ENCODE assay signal across 11 cellular contexts in the genomic region with DNA sequence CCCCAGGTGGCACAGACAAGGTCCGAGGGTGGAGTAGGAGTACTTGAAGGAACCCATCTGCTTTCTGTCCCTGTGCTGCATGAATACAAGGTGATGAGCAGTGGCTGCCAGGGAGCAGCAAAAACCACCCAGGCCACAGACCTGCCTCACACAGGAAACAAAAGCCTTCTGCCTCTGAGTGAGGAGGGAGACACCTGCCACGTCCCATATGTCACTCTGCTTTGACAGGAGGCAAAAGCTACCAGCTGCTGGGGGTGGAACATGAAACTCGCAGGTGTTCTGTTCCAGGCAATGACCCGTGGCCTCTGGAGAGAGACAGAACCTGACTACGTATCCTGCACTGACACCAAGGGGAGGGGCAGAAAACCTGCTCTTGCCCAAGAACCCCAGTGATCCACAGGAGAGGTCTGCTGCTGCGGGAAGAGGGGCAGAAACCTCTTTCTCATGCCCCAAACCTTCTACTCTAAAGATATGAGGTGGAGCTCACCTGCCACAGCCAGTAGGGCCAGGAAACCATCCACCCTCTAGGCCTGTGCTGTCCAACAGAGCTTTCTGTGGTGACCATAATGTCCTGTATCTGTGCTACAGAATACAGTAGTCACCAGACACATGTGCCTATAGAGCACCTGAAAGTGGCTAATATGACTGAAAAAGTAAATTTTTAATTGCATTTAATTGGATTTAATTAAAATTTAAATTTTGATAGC.
DNase-seq lines count a peak whose midpoint lies in the region; ATAC-seq, FAIRE-seq and TF ChIP-seq lines count a peak whose summit lies in the region.
"Had no signal": no experiment of that assay in that cellular context is flagged by ENCODE, and none has a peak within 500 bp of the region (broad histone marks: within the 10 kb centered on the region; RNA-seq: fewer than 3 reads in every experiment).

No MANE protein-coding gene starts in this region.

- no peak for TF ChIP-seq POLR2A in GM12878 (IDR thresholded peaks at IDR 0.05; ENCODE audit: low read depth, low read length)

- H3K4me1 ChIP-seq in GM12878 (ENCODE audit: control insufficient read depth, insufficient read depth, low read length), result peaks cover 11% of the 10 kb centered on the region

- H3K36me3 Mint-ChIP-seq in stimulated activated memory B cell treated with anti-CD40 and anti-IgM and Interleukin-4, amounts not matched to agents 10 μg/mL and 1 μg/mL and 100 μg/mL, for 72 hours, result no peaks in the 10 kb centered on the region

- DNase-seq in NAMALWA (ENCODE audit: low spot score), result peak; percentile 73
- peak; percentile 83 for DNase-seq in GM12878 (ENCODE audit: low read depth, low spot score)
- DNase-seq in cerebellar cortex (ENCODE audit: low spot score), result no peak
- no peak for DNase-seq in retina
- no peak for DNase-seq in OCI-M2 (lab: John Stamatoyannopoulos, UW; ENCODE audit: unreplicated experiment)

- H3K79me2 ChIP-seq in GM12878 (ENCODE audit: control insufficient read depth, insufficient read depth, low read length), result no peaks in the 10 kb centered on the region

- H3K27me3 ChIP-seq in GM12878 (replicated peaks in 1 of 2; ENCODE audit: control insufficient read depth in 2 of 2, insufficient read depth in 2 of 2, low read length in 1 of 2), result no peaks in the 10 kb centered on the region

- CTCF ChIA-PET in GM12878 (lab: Yijun Ruan, JAX), result interaction anchor here (0.6 to 2.1 kb wide), 2 partner anchors 16 to 962 kb away, joined by 3 to 5 read pairs; no protein-coding TSS in a partner anchor

- RAD21 ChIA-PET in GM12878 (lab: Charles Lee; ENCODE audit: unreplicated experiment), result interaction anchor here (1.0 to 1.2 kb wide), 4 partner anchors 14 to 17 kb away, joined by 3 to 4 read pairs (median 4); no protein-coding TSS in a partner anchor

- no TSS peak for BruUV-seq in GM12878 (replicated peaks; lab: Mats Ljungman, UMichigan)

- ATAC-seq in GM18867 (IDR thresholded peaks at IDR 0.05; ENCODE audit: unreplicated experiment), result peak; percentile 98
- peak; percentile 99 for ATAC-seq in HG02588 (IDR thresholded peaks at IDR 0.05; ENCODE audit: unreplicated experiment)
- peak; percentile 96 for ATAC-seq in GM12878
- ATAC-seq in stimulated activated memory B cell treated with anti-CD40 and anti-IgM and Interleukin-4, amounts not matched to agents 10 μg/mL and 1 μg/mL and 100 μg/mL, for 72 hours, result no peak

- 0 out of 2 replicates have a peak overlapping the region, but pooled peaks have one; percentile 14 for H2AFZ ChIP-seq in GM12878 (ENCODE audit: control insufficient read depth, low read depth, low read length)

- no peak overlapping the region for H3K27ac Mint-ChIP-seq in stimulated activated memory B cell treated with anti-CD40 and anti-IgM and Interleukin-4, amounts not matched to agents 10 μg/mL and 1 μg/mL and 100 μg/mL, for 72 hours
- H3K27ac Mint-ChIP-seq: stimulated activated naive CD8-positive, alpha-beta T cell treated with anti-CD3 and anti-CD28 coated beads, Interleukin-15, Interleukin-2, amounts not matched to agents 100 ng/mL and 50 ng/mL, for 24 hours had no signal

- no peaks in the 10 kb centered on the region for H3K27me3 Mint-ChIP-seq in stimulated activated memory B cell treated with anti-CD40 and anti-IgM and Interleukin-4, amounts not matched to agents 10 μg/mL and 1 μg/mL and 100 μg/mL, for 72 hours
- H3K27me3 Mint-ChIP-seq: naive thymus-derived CD8-positive, alpha-beta T cell; stimulated activated naive CD8-positive, alpha-beta T cell treated with anti-CD3 and anti-CD28 coated beads, Interleukin-15, Interleukin-2, amounts not matched to agents 100 ng/mL and 50 ng/mL, for 24 hours had no signal

- SMC1A ChIA-PET in GM12878 (lab: Charles Lee; ENCODE audit: uncharacterized antibody, unreplicated experiment), result interaction anchor here (1.1 to 2.6 kb wide), 7 partner anchors 11 to 32 kb away, joined by 3 to 10 read pairs (median 6); no protein-coding TSS in a partner anchor

- H3K9me3 ChIP-seq in GM12878 (replicated peaks; ENCODE audit: control insufficient read depth, insufficient read depth, low read length), result peaks cover 4% of the 10 kb centered on the region; the same call in 2 of the 3 replicates

- POLR2A ChIA-PET in GM12878 (lab: Charles Lee), result interaction anchor here (1.4 kb wide), 1 partner anchor 22 kb away, joined by 3 read pairs; no protein-coding TSS in a partner anchor

- no peaks in the 10 kb centered on the region for H4K20me1 ChIP-seq in GM12878 (ENCODE audit: control insufficient read depth, insufficient read depth)

- H3K36me3 ChIP-seq in GM12878 (ENCODE audit: control insufficient read depth in 2 of 2, insufficient read depth in 2 of 2, low read length in 1 of 2), result no peaks in the 10 kb centered on the region; a peak in 1 of 4 replicates

- peak overlapping the region; percentile 30; the same call in 1 of the 2 replicates for H3K27ac ChIP-seq in GM12878 (ENCODE audit: control insufficient read depth, insufficient read depth)

- in situ Hi-C loops in GM12878 (cut with MboI), result no loop called here

- 0% methylated on average over 6 of the region's 6 CpGs for WGBS in GM12878 (ENCODE audit: insufficient coverage, insufficient replicate concordance, low lambda C conversion rate, missing lambda C conversion rate)

- TF ChIP-seq CTCF in GM12878 (IDR thresholded peaks at IDR 0.05 in 2 of 3, conservative IDR thresholded peaks at IDR 0.05 in 1 of 3; ENCODE audit: control insufficient read depth in 2 of 3, extremely low read depth in 1 of 3, insufficient read depth in 1 of 3, low read depth in 3 of 3, low read length in 3 of 3), result no peak

- peak; percentile 73 for FAIRE-seq in GM12878 (lab: Jason Lieb, UNC)
- FAIRE-seq: endometrium had no signal

- intact Hi-C loops in GM12878 (cut with micrococcal nuclease; ENCODE audit: unreplicated experiment), result no loop called here

- H3K4me1 Mint-ChIP-seq in stimulated activated memory B cell treated with anti-CD40 and anti-IgM and Interleukin-4, amounts not matched to agents 10 μg/mL and 1 μg/mL and 100 μg/mL, for 72 hours, result no peaks in the 10 kb centered on the region

- no peak overlapping the region for H3K9ac ChIP-seq in GM12878 (ENCODE audit: control insufficient read depth, insufficient read depth, low read length)

- no peak overlapping the region for H3K4me3 ChIP-seq in GM12878

- no peak overlapping the region for H3K4me3 Mint-ChIP-seq in stimulated activated memory B cell treated with anti-CD40 and anti-IgM and Interleukin-4, amounts not matched to agents 10 μg/mL and 1 μg/mL and 100 μg/mL, for 72 hours
- H3K4me3 Mint-ChIP-seq: stimulated activated naive CD8-positive, alpha-beta T cell treated with anti-CD3 and anti-CD28 coated beads, Interleukin-15, Interleukin-2, amounts not matched to agents 100 ng/mL and 50 ng/mL, for 24 hours had no signal

- 0 out of 2 replicates have a peak overlapping the region, but pooled peaks have one; percentile 7 for H3K4me2 ChIP-seq in GM12878 (ENCODE audit: control insufficient read depth, insufficient read depth)

- no peak; the same call in 1 of the 2 replicates for TF ChIP-seq RAD21 in GM12878 (IDR thresholded peaks at IDR 0.05; ENCODE audit: insufficient read depth, low read depth, low read length)

- H3K9me3 Mint-ChIP-seq in stimulated activated memory B cell treated with anti-CD40 and anti-IgM and Interleukin-4, amounts not matched to agents 10 μg/mL and 1 μg/mL and 100 μg/mL, for 72 hours, result peaks cover 3% of the 10 kb centered on the region

- TF ChIP-seq EP300 in GM12878 (IDR thresholded peaks at IDR 0.05; ENCODE audit: borderline replicate concordance in 1 of 2, control insufficient read depth in 1 of 2, low read depth in 2 of 2, low read length in 2 of 2), result peak; percentile 29 to 74; a peak in 2 of 4 replicates

TF ChIP-seq in GM12878, 131 proteins besides CTCF, POLR2A, EP300 and RAD21 (continues in another document):
- TF ChIP-seq, protein P1, sequence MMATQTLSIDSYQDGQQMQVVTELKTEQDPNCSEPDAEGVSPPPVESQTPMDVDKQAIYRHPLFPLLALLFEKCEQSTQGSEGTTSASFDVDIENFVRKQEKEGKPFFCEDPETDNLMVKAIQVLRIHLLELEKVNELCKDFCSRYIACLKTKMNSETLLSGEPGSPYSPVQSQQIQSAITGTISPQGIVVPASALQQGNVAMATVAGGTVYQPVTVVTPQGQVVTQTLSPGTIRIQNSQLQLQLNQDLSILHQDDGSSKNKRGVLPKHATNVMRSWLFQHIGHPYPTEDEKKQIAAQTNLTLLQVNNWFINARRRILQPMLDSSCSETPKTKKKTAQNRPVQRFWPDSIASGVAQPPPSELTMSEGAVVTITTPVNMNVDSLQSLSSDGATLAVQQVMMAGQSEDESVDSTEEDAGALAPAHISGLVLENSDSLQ (IDR thresholded peaks at IDR 0.05), result peak; percentile 90
- TF ChIP-seq BHLHE40 (IDR thresholded peaks at IDR 0.05; ENCODE audit: borderline replicate concordance in 1 of 2, low read depth in 2 of 2, low read length in 1 of 2), result peak in 1 of 2 experiments; percentile 43; a peak in 1 of 4 replicates
- no peak for TF ChIP-seq KLF5 (IDR thresholded peaks at IDR 0.05; ENCODE audit: partially characterized antibody)
- peak; percentile 29 for TF ChIP-seq SKIL (IDR thresholded peaks at IDR 0.05; ENCODE audit: low read depth, poor library complexity, severe bottlenecking)
- peak; percentile 87 for TF ChIP-seq PBX3 (IDR thresholded peaks at IDR 0.05; ENCODE audit: insufficient replicate concordance, low read depth, low read length)

Comparison
In these comparisons a context has a peak if more than half of its experiments do, and no peak if none do; other contexts are left out.
1. DNase-seq: peak in NAMALWA (single experiment) and GM12878 (single experiment); none in cerebellar cortex (single experiment), retina (single experiment) and OCI-M2 (single experiment).